ENCODE assay signal across 8 cellular contexts in genomic region chr16:46929378-46930332, GRCh38. TPM values are rescaled to one million over a fixed set of nuclear protein-coding genes. Genes with fewer than 3 reads are reported as not detected.
DNase-seq lines count a peak whose midpoint lies in the region; ATAC-seq and TF ChIP-seq lines count a peak whose summit lies in the region.

No MANE protein-coding gene starts in this region.

- H3K4me3 ChIP-seq in Caco-2 (ENCODE audit: low read depth, low read length) (no peak overlapping the region), KMS-11 (IDR thresholded peaks at IDR 0.05; ENCODE audit: insufficient read depth, low read depth, low read length) (no peak overlapping the region)

- no peak overlapping the region for H2AFZ ChIP-seq in KMS-11 (ENCODE audit: low read depth)

- no peak overlapping the region for H3K27ac ChIP-seq in KMS-11

- POLR2A ChIA-PET in Caco-2 (lab: Charles Lee): no interaction called here

- CTCF ChIA-PET in Caco-2 (lab: Charles Lee): interaction anchor here (1.0 kb wide), 1 partner anchor 76 kb away, joined by 3 read pairs; no protein-coding TSS in a partner anchor

- H3K27ac Mint-ChIP-seq in Caco-2 (ENCODE audit: unreplicated experiment): peak overlapping the region; percentile 72

- H3K27me3 Mint-ChIP-seq in Caco-2 (ENCODE audit: insufficient read depth, unreplicated experiment): no peaks in the 10 kb centered on the region

- no TSS peak for BruUV-seq in Caco-2 (replicated peaks; lab: Mats Ljungman, UMichigan)

- H3K4me1 ChIP-seq in Caco-2 (no peaks in the 10 kb centered on the region), KMS-11 (ENCODE audit: low read depth, poor library complexity, severe bottlenecking) (no peaks in the 10 kb centered on the region)

- H3K79me2 ChIP-seq in KMS-11 (ENCODE audit: insufficient read depth, low read depth): no peaks in the 10 kb centered on the region

- TF ChIP-seq CTCF in Caco-2 (IDR thresholded peaks at IDR 0.05; ENCODE audit: insufficient read depth in 1 of 2, low read depth in 1 of 2, low read length in 1 of 2, severe bottlenecking in 1 of 2, unreplicated experiment in 1 of 2) (peak; percentile 71 to 82), KMS-11 (conservative IDR thresholded peaks at IDR 0.05; ENCODE audit: low read depth, low read length) (peak; percentile 92)

- H3K9ac ChIP-seq in KMS-11: no peak overlapping the region

- no peaks in the 10 kb centered on the region for H4K20me1 ChIP-seq in KMS-11 (ENCODE audit: insufficient read depth)

- peak; percentile 91 for ATAC-seq in GM19463 (IDR thresholded peaks at IDR 0.05; ENCODE audit: unreplicated experiment)
- peak; percentile 38 to 67 for ATAC-seq in activated CD4-positive, CD25-positive, alpha-beta regulatory T cell treated with anti-CD3 and anti-CD28 coated beads, Interleukin-2, amount 50 U/mL, for 24 hours
- ATAC-seq in left colon: peak; percentile 92

- intact Hi-C loops in Caco-2 (cut with micrococcal nuclease; ENCODE audit: unreplicated experiment): loop anchor here (1.0 kb wide), 1 partner anchor 75 kb away; no protein-coding TSS in a partner anchor
- intact Hi-C loops in left colon (cut with DNase I, micrococcal nuclease): no loop called here

- H3K4me2 ChIP-seq in KMS-11: no peak overlapping the region

- H3K27me3 ChIP-seq in Caco-2 (replicated peaks; ENCODE audit: control insufficient read depth, insufficient read depth, low read length) (no peaks in the 10 kb centered on the region), KMS-11 (ENCODE audit: insufficient read depth, low read depth) (no peaks in the 10 kb centered on the region)

- peaks cover 6% of the 10 kb centered on the region for H3K4me1 Mint-ChIP-seq in Caco-2 (ENCODE audit: low read depth, unreplicated experiment)

- H3K9me3 Mint-ChIP-seq in Caco-2 (ENCODE audit: unreplicated experiment): no peaks in the 10 kb centered on the region

- H3K36me3 ChIP-seq in Caco-2 (ENCODE audit: control insufficient read depth, insufficient read depth, low read length) (no peaks in the 10 kb centered on the region), KMS-11 (ENCODE audit: insufficient read depth) (no peaks in the 10 kb centered on the region)

- no peak overlapping the region for H3K4me3 Mint-ChIP-seq in Caco-2 (ENCODE audit: unreplicated experiment)

- no peaks in the 10 kb centered on the region for H3K9me3 ChIP-seq in Caco-2

- H3K36me3 Mint-ChIP-seq in Caco-2 (ENCODE audit: insufficient read depth, unreplicated experiment): peaks cover 85% of the 10 kb centered on the region

- DNase-seq in Caco-2: peak in 1 of 2 experiments; percentile 74
- peak; percentile 59 for DNase-seq in cerebellar cortex (ENCODE audit: low spot score)
- peak; percentile 44 to 70 for DNase-seq in left colon
- peak; percentile 72 to 75 for DNase-seq in stimulated activated CD4-positive, alpha-beta T cell treated with anti-CD3 and anti-CD28 coated beads, Interleukin-2, amount 100 ng/mL, for 48 hours
- no peak for DNase-seq in GF-D8 (lab: John Stamatoyannopoulos, UW)

RNA-seq across cellular contexts. Expression of gene DNAJA2, which starts 43.8 kb away (rescaled TPM):
- 56.2 and 56.7 TPM in 2 replicates for total RNA-seq in Caco-2 (2022)
- 10 to 100 TPM; 61.0 to 63.9 TPM for total RNA-seq in left colon

RNA-seq across cellular contexts. Expression of gene GPT2, which starts 45.5 kb away (rescaled TPM):
- total RNA-seq in Caco-2 (2022): 128 and 142 TPM in 2 replicates
- total RNA-seq in left colon: 10 to 100 TPM; 26.8 to 32.1 TPM
